In genomic region chr10:91172348-91172747, GRCh38 we compare ENCODE assay signal across 36 cellular contexts.
"Had no signal": no experiment of that assay in that cellular context is flagged by ENCODE, and none has a peak within 500 bp of the region (broad histone marks: within the 10 kb centered on the region; RNA-seq: fewer than 3 reads in every experiment).

No MANE protein-coding gene starts in this region.

- H3K36me3 ChIP-seq: breast epithelium, SJCRH30, WERI-Rb-1 had no signal

- H3K4me3 Mint-ChIP-seq: activated CD4-positive, alpha-beta T cell treated with anti-CD3 and anti-CD28 coated beads, Interleukin-2, amount 10 ng/mL, durations not matched to agents 24 days and 14 days; activated CD8-positive, alpha-beta T cell treated with anti-CD3 and anti-CD28 coated beads, Interleukin-2, amount 10 ng/mL, durations not matched to agents 7 days and 5 days; activated naive CD4-positive, alpha-beta T cell treated with anti-CD3 and anti-CD28 coated beads, Interleukin-2, amount 10 ng/mL, durations not matched to agents 7 days and 5 days; activated naive CD8-positive, alpha-beta T cell; activated T-cell treated with anti-CD3 and anti-CD28 coated beads, Interleukin-2, amount 50 U/mL, for 4 hours; activated T-helper 1 cell treated with anti-CD3 and anti-CD28 coated beads, Interleukin-12 subunit alpha, Interleukin-12 subunit beta, Interleukin-2, Interleukin-4 antibody, amounts not matched to agents 30 ng/mL and 10 ng/mL and 1 ng/mL, durations not matched to agents 14 hours and 24 hours and 36 hours had no signal

- FAIRE-seq: astrocyte had no signal

- H3K27ac Mint-ChIP-seq: activated CD4-positive, alpha-beta T cell treated with anti-CD3 and anti-CD28 coated beads, Interleukin-2, amount 10 ng/mL, durations not matched to agents 24 days and 14 days; activated CD8-positive, alpha-beta T cell treated with anti-CD3 and anti-CD28 coated beads, Interleukin-2, amount 10 ng/mL, durations not matched to agents 7 days and 5 days; activated naive CD4-positive, alpha-beta T cell treated with anti-CD3 and anti-CD28 coated beads, Interleukin-2, amount 10 ng/mL, durations not matched to agents 7 days and 5 days; activated T-helper 1 cell treated with anti-CD3 and anti-CD28 coated beads, Interleukin-12 subunit alpha, Interleukin-12 subunit beta, Interleukin-2, Interleukin-4 antibody, amounts not matched to agents 30 ng/mL and 10 ng/mL and 1 ng/mL, durations not matched to agents 14 hours and 24 hours and 36 hours had no signal

- DNase-seq: activated CD4-positive, alpha-beta T cell treated with anti-CD3 and anti-CD28 coated beads for 1 hour; activated CD4-positive, alpha-beta T cell treated with anti-CD3 and anti-CD28 coated beads, Interleukin-2, amount 50 U/mL, for 48 hours; activated CD4-positive, CD25-positive, alpha-beta regulatory T cell; activated CD8-positive, alpha-beta memory T cell treated with anti-CD3 and anti-CD28 coated beads, Interleukin-2, amount 50 U/mL, for 4 hours; activated CD8-positive, alpha-beta T cell treated with anti-CD3 and anti-CD28 coated beads, Interleukin-2, amount 10 ng/mL, durations not matched to agents 7 days and 5 days; activated effector memory CD4-positive, alpha-beta T cell treated with Interleukin-2 at 50 U/mL for 16 hours; activated naive CD4-positive, alpha-beta T cell treated with anti-CD3 and anti-CD28 coated beads, Interleukin-2, amount 10 ng/mL, durations not matched to agents 7 days and 5 days; activated T-cell treated with anti-CD3 and anti-CD28 coated beads for 4 hours; activated T-cell treated with anti-CD3 and anti-CD28 coated beads, Interleukin-2, amount 50 U/mL, for 4 hours; amygdala; body of pancreas; MM.1S; MV-4-11; NCI-H1092; NCI-H1417; NCI-H146; NCI-H187; NCI-H2029 treated with DMSO at 0.1 percent for 48 hours; NCI-H2107; NCI-H2171; NCI-H446; NCI-H510A treated with DMSO at 0.1 percent for 48 hours; NCI-H69; NCI-H82; SHP77; SJCRH30; T1000; WERI-Rb-1 had no signal

- H3K27me3 ChIP-seq: body of pancreas, breast epithelium, SJCRH30 had no signal

- H3K27me3 Mint-ChIP-seq: activated CD4-positive, alpha-beta T cell treated with anti-CD3 and anti-CD28 coated beads, Interleukin-2, amount 10 ng/mL, durations not matched to agents 24 days and 14 days; activated naive CD4-positive, alpha-beta T cell treated with anti-CD3 and anti-CD28 coated beads, Interleukin-2, amount 10 ng/mL, durations not matched to agents 7 days and 5 days; activated naive CD8-positive, alpha-beta T cell had no signal

- H3K4me3 ChIP-seq: body of pancreas, breast epithelium, SJCRH30, SK-N-MC had no signal

- H3K27ac ChIP-seq: body of pancreas, breast epithelium, KMS-11, SJCRH30, SK-N-MC, WERI-Rb-1 had no signal

- ATAC-seq: activated CD8-positive, alpha-beta T cell treated with anti-CD3 and anti-CD28 coated beads, Interleukin-2, amount 10 ng/mL, durations not matched to agents 7 days and 5 days; activated T-cell treated with anti-CD3 and anti-CD28 coated beads, Interleukin-2, amount 50 U/mL, for 4 hours; body of pancreas; Panc1 had no signal

- H3K4me1 ChIP-seq: body of pancreas, breast epithelium, SJCRH30 had no signal

- H3K9me3 ChIP-seq: body of pancreas, SJCRH30 had no signal
